Comparison of ENCODE assay signal across 28 cellular contexts in the genomic region with DNA sequence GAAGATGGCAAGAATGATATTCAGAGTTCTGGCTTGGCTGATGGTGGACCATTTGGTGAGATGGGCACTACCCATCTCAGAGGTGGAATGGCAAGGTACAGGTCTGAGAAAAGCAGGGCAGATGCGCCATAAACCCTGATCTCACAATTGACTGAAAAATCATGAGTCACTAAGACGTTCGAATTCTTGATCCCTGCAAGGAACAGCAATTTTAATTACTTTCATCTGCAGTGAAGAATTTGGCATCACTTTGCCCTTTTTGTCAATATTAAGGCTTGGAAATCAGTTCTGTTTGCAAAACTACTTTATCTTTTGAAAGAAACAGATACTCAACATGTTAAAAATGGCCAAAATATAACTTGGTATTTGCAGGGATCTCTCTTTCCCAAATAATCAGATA. TPM values are rescaled to one million over a fixed set of nuclear protein-coding genes. Genes with fewer than 3 reads are reported as not detected.
"Had no signal": no experiment of that assay in that cellular context is flagged by ENCODE, and none has a peak within 500 bp of the region (broad histone marks: within the 10 kb centered on the region; RNA-seq: fewer than 3 reads in every experiment).

No MANE protein-coding gene starts in this region.

- H3K27ac ChIP-seq: left lung, lower lobe of right lung, ovary, right atrium auricular region, right lobe of liver, stomach, testis, thyroid gland, transverse colon, upper lobe of left lung, vagina had no signal

- H3K27me3 ChIP-seq: left lung, ovary, right atrium auricular region, right lobe of liver, stomach, testis, thyroid gland, transverse colon, upper lobe of left lung, vagina had no signal

- ATAC-seq: left colon; left lung; lower lobe of right lung; mucosa of descending colon; naive thymus-derived CD4-positive, alpha-beta T cell; natural killer cell treated with Interleukin-12 subunit alpha and Interleukin-12 subunit beta and Interleukin-15 and Interleukin-18, amount 100 ng/mL, for 72 hours; right lobe of liver; stimulated activated naive B cell treated with anti-CD40 and anti-IgM and Interleukin-4, amounts not matched to agents 10 μg/mL and 1 μg/mL and 100 μg/mL, for 72 hours; stimulated activated naive CD8-positive, alpha-beta T cell treated with anti-CD3 and anti-CD28 coated beads, Interleukin-15, Interleukin-2, amounts not matched to agents 100 U/mL and 50 U/mL, for 24 hours had no signal

- H3K36me3 ChIP-seq: left lung, lower lobe of right lung, ovary, right atrium auricular region, right lobe of liver, stomach, thyroid gland, transverse colon, upper lobe of left lung, vagina had no signal

- H3K4me2 ChIP-seq: smooth muscle cell had no signal

- DNase-seq: hypothalamus; immature natural killer cell; kidney; left colon; left lung; lower lobe of right lung; mammary epithelial cell; midbrain; mucosa of descending colon; naive thymus-derived CD4-positive, alpha-beta T cell; ovary; right lobe of liver; stimulated activated CD4-positive, alpha-beta T cell treated with anti-CD3 and anti-CD28 coated beads, Interleukin-2, amount 100 ng/mL, for 24 hours; stimulated activated CD4-positive, alpha-beta T cell treated with anti-CD3 and anti-CD28 coated beads, Interleukin-4, amount 100 ng/mL, for 1 hour; stimulated activated naive B cell treated with anti-CD40 and anti-IgM and Interleukin-4, amounts not matched to agents 10 μg/mL and 1 μg/mL and 100 μg/mL, for 72 hours; stimulated activated naive CD8-positive, alpha-beta T cell treated with anti-CD3 and anti-CD28 coated beads, Interleukin-15, Interleukin-2, amounts not matched to agents 100 U/mL and 50 U/mL, for 24 hours; stomach; testis; thyroid gland; transverse colon; upper lobe of left lung had no signal

- H3K4me1 ChIP-seq: left lung, lower lobe of right lung, right atrium auricular region, right lobe of liver, stomach, testis, thyroid gland, upper lobe of left lung, vagina had no signal

- H3K4me3 ChIP-seq: left lung, lower lobe of right lung, mucosa of descending colon, ovary, right atrium auricular region, right lobe of liver, smooth muscle cell, stomach, testis, thyroid gland, transverse colon, upper lobe of left lung, vagina had no signal

- H3K9me3 ChIP-seq: left lung, lower lobe of right lung, mucosa of descending colon, ovary, right atrium auricular region, right lobe of liver, stomach, testis, thyroid gland, transverse colon, upper lobe of left lung, vagina had no signal

RNA-seq across cellular contexts. Expression of a gene that starts 38.1 kb away (rescaled TPM):
- total RNA-seq: naive thymus-derived CD4-positive, alpha-beta T cell; natural killer cell treated with Interleukin-12 subunit alpha and Interleukin-12 subunit beta and Interleukin-15 and Interleukin-18, amount 100 ng/mL, for 72 hours; progenitor cell of endocrine pancreas; pulmonary artery endothelial cell; renal cortical epithelial cell had no signal
